Comparison of ENCODE assay signal across 9 cellular contexts in the genomic region with DNA sequence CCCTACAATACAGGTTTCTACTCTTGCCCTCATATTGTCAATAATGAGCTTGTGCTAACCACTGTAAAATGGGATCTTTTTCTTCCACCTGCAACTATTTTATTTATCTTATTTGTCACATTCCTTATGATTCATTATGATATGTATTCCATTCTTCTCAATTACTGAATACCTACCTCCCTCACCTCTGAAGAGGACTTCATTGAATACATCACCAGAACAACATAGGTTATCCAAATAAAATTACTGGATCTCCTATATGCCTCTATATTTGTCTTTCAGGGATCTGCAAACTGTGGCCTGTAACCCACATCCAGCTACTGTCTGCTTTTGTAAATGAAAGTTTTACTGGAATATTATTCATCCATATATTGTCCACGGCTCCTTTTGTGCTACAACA. TPM values are rescaled to one million over a fixed set of nuclear protein-coding genes. Genes with fewer than 3 reads are reported as not detected.
"Had no signal": no experiment of that assay in that cellular context is flagged by ENCODE, and none has a peak within 500 bp of the region (broad histone marks: within the 10 kb centered on the region; RNA-seq: fewer than 3 reads in every experiment).

No MANE protein-coding gene starts in this region.

- H3K4me3 ChIP-seq: K562 had no signal

- H3K4me2 ChIP-seq: KMS-11 had no signal

- DNase-seq: IMR-90, KBM-7, KG1 had no signal

- ATAC-seq: HepG2, K562 had no signal

- H3K9ac ChIP-seq: KMS-11 had no signal

- H3K27ac ChIP-seq: HL-60, KMS-11 had no signal

- FAIRE-seq: HepG2, HTR-8/SVneo, K562 had no signal

RNA-seq across cellular contexts. Expression of gene STPG2, which starts 41.3 kb away (rescaled TPM):
- total RNA-seq: HT-29, IMR-90, K562 had no signal
